ENCODE assay signal across 8 cellular contexts in the genomic region with DNA sequence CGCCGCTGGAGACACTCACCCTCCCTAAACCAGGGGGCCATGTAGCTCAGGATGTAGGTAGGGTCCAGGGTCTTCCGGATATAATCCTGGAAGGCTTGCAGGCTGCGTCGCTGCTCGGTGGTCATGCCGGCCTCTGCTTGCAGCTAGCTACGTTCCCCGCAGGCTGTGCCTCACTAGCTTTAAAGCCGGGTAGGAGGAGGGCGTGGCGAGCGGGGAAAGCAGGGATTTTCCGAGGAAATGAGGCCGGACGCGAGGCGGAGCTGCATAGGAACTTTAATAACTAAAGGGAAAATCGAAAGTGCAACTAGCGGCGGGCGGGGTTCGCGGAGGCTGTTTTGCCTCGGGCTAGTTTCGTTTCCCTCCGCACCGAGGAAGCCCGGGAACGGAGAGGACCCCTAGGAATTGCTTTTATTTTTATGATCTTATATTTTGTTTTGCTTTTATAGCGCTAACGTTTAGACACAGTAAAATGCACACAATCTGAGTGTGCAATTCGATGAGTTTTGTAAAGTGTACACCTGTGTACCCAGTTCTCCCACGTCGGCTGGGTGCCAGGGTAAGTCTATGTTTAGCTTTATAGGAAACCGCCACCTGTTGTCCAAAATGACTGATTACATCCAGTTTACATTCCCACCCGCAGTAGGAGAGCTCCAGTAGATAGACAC. TPM values are rescaled to one million over a fixed set of nuclear protein-coding genes. Genes with fewer than 3 reads are reported as not detected.
DNase-seq lines count a peak whose midpoint lies in the region; ATAC-seq and TF ChIP-seq lines count a peak whose summit lies in the region.

Gene RIGI (minus strand): TSS at position 155 of the 665 bp plus-strand sequence. CDS start 30 bp downstream, at position 125.

- peak within 1 kb of the TSS; percentile 78 for H3K9ac ChIP-seq in HUES64 (ENCODE audit: low read depth, low read length)
- H3K9ac ChIP-seq in OCI-LY3 (ENCODE audit: low read length) = peak within 1 kb of the TSS; percentile 69

- no peaks in the 10 kb centered on the region for H3K9me3 Mint-ChIP-seq in activated T-cell treated with anti-CD3 and anti-CD28 coated beads, Interleukin-2, amount 50 U/mL, for 24 hours

- no peaks in the 10 kb centered on the region for H3K27me3 ChIP-seq in HUES64 (ENCODE audit: insufficient read depth, low read length)
- no peaks in the 10 kb centered on the region for H3K27me3 ChIP-seq in OCI-LY3 (ENCODE audit: low read depth, low read length)

- H3K9me3 ChIP-seq in HUES64 (ENCODE audit: insufficient read depth, low read depth, low read length) (peaks cover 4% of the 10 kb centered on the region), OCI-LY3 (ENCODE audit: insufficient read depth, low read length) (no peaks in the 10 kb centered on the region)

- H3K36me3 ChIP-seq in HUES64 (ENCODE audit: insufficient read depth, low read length) (no peaks in the 10 kb centered on the region), OCI-LY3 (replicated peaks; ENCODE audit: low read depth, low read length) (no peaks in the 10 kb centered on the region)

- H4K20me1 ChIP-seq in OCI-LY3 (ENCODE audit: insufficient read depth, low read length) = no peaks in the 10 kb centered on the region

- peak; percentile 63 for TF ChIP-seq CTCF in OCI-LY3 (IDR thresholded peaks at IDR 0.05; ENCODE audit: low read depth, low read length)

- peak within 1 kb of the TSS; percentile 93 for H2AFZ ChIP-seq in OCI-LY3 (ENCODE audit: low read depth, low read length)

- peak within 1 kb of the TSS; percentile 93 for H3K4me2 ChIP-seq in OCI-LY3 (ENCODE audit: low read length)

- H3K27ac ChIP-seq in HUES64 (ENCODE audit: low read depth, low read length) (peak within 1 kb of the TSS; percentile 39; the same call in 1 of the 2 replicates), OCI-LY3 (ENCODE audit: low read length) (no peak within 1 kb of the TSS)

- H3K27ac Mint-ChIP-seq in activated T-cell treated with anti-CD3 and anti-CD28 coated beads, Interleukin-2, amount 50 U/mL, for 24 hours = peak within 1 kb of the TSS; percentile 93

- WGBS in HUES64 = under 1% methylated on average over 37 of the region's 37 CpGs

- ATAC-seq in GM21447 (IDR thresholded peaks at IDR 0.05; ENCODE audit: unreplicated experiment) = peak; percentile 72
- peak; percentile 87 for ATAC-seq in esophagus mucosa

- H3K4me3 ChIP-seq in HUES64 (ENCODE audit: low read length) (peak within 1 kb of the TSS; percentile 95), OCI-LY3 (ENCODE audit: low read length) (peak within 1 kb of the TSS; percentile 88)

- no peaks in the 10 kb centered on the region for H3K79me2 ChIP-seq in OCI-LY3 (ENCODE audit: low read length)

- H3K4me1 ChIP-seq in HUES64 (ENCODE audit: insufficient read depth, low read length) (peaks cover 7% of the 10 kb centered on the region; the same call in 1 of the 2 replicates), OCI-LY3 (ENCODE audit: low read length) (peaks cover 9% of the 10 kb centered on the region)

- peak; percentile 82 for DNase-seq in DMS 273 treated with DMSO at 0.1 percent for 48 hours (lab: John Stamatoyannopoulos, UW)
- DNase-seq in activated T-cell treated with anti-CD3 and anti-CD28 coated beads, Interleukin-2, amount 50 U/mL, for 24 hours = peak; percentile 80
- DNase-seq in myocyte (ENCODE audit: low read depth) = peak; percentile 89
- DNase-seq in stimulated activated CD8-positive, alpha-beta memory T cell treated with anti-CD3 and anti-CD28 coated beads, Interleukin-7, amount 100 ng/mL, for 48 hours (ENCODE audit: extremely low read depth in 1 of 2, low read depth in 1 of 2) = peak; percentile 47 to 64

- peak within 1 kb of the TSS; percentile 91 for H3K4me3 Mint-ChIP-seq in activated T-cell treated with anti-CD3 and anti-CD28 coated beads, Interleukin-2, amount 50 U/mL, for 24 hours

- H3K4me1 Mint-ChIP-seq in activated T-cell treated with anti-CD3 and anti-CD28 coated beads, Interleukin-2, amount 50 U/mL, for 24 hours (ENCODE audit: low read depth) = peaks cover 49% of the 10 kb centered on the region

- peaks cover 37% of the 10 kb centered on the region for H3K36me3 Mint-ChIP-seq in activated T-cell treated with anti-CD3 and anti-CD28 coated beads, Interleukin-2, amount 50 U/mL, for 24 hours (ENCODE audit: low read depth)

- no peaks in the 10 kb centered on the region for H3K27me3 Mint-ChIP-seq in activated T-cell treated with anti-CD3 and anti-CD28 coated beads, Interleukin-2, amount 50 U/mL, for 24 hours

RNA-seq across cellular contexts. Expression of gene RIGI, which starts in this region (rescaled TPM):
- 4.0 TPM for polyA plus RNA-seq in HUES64 (2013, experiment 1 of 2)
- 4.4 TPM for polyA plus RNA-seq in HUES64 (2013, experiment 2 of 2)
- total RNA-seq in esophagus mucosa (5.6 TPM), myocyte (17.3 and 18.0 TPM in 2 replicates)
- polyA plus RNA-seq in myocyte (2012) = 4.0 TPM
